19 cellular contexts compared by ENCODE assay signal in the genomic region with DNA sequence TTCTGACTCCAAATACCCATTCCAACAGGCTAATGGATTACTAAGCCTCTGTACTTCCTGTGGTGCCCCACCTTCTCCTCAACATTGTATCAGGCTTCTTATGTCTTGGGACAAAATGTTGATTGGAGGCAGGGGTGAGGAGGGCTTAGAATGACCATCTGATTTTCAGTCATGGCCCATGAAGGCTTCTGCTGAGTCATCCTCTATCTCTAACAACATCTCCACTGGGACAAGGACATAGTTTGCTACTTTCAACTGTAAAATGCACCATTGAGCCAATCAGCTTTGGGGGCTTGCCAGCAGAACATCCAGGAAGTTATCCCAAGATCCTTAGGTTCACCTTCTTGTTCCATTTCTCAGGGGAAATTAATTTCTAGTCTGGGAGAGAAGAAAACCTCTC. TPM values are rescaled to one million over a fixed set of nuclear protein-coding genes. Genes with fewer than 3 reads are reported as not detected.
"Had no signal": no experiment of that assay in that cellular context is flagged by ENCODE, and none has a peak within 500 bp of the region (broad histone marks: within the 10 kb centered on the region; RNA-seq: fewer than 3 reads in every experiment).

No MANE protein-coding gene starts in this region.

- H3K36me3 ChIP-seq: colonic mucosa, gastrocnemius medialis, heart right ventricle, spleen had no signal

- H3K9me3 ChIP-seq: colonic mucosa, gastrocnemius medialis, heart right ventricle, spleen had no signal

- ATAC-seq: activated CD4-positive, CD25-positive, alpha-beta regulatory T cell treated with anti-CD3 and anti-CD28 coated beads, Interleukin-2, amount 50 U/mL, for 24 hours; gastrocnemius medialis; heart right ventricle; sciatic nerve; stimulated activated naive CD8-positive, alpha-beta T cell treated with anti-CD3 and anti-CD28 coated beads, Interleukin-15, amount 100 ng/mL, for 72 hours had no signal

- DNase-seq: activated CD4-positive, alpha-beta T cell treated with anti-CD3 and anti-CD28 coated beads, Interleukin-2, amount 50 U/mL, for 1 hour; activated CD8-positive, alpha-beta memory T cell treated with anti-CD3 and anti-CD28 coated beads for 24 hours; activated gamma-delta T cell treated with Interleukin-2 at 50 U/mL for 16 hours; amygdala; central memory CD4-positive, alpha-beta T cell; colonic mucosa; gastrocnemius medialis; heart right ventricle; midbrain; spleen; stimulated activated naive CD8-positive, alpha-beta T cell treated with anti-CD3 and anti-CD28 coated beads, Interleukin-15, amount 100 ng/mL, for 72 hours had no signal

- H3K27me3 ChIP-seq: colonic mucosa, gastrocnemius medialis, spleen had no signal

- H3K4me3 ChIP-seq: colonic mucosa, gastrocnemius medialis, heart right ventricle, lung, spleen had no signal

- H3K4me1 ChIP-seq: colonic mucosa, gastrocnemius medialis, heart right ventricle, spleen had no signal

- H3K27ac ChIP-seq: colonic mucosa, gastrocnemius medialis, heart right ventricle, spleen had no signal

- FAIRE-seq: endothelial cell of umbilical vein had no signal

RNA-seq across cellular contexts. Expression of gene MAGEB17, which starts 29.5 kb away (rescaled TPM):
- total RNA-seq: colonic mucosa, endothelial cell of umbilical vein, gastrocnemius medialis, lung, myocyte, neural crest cell, osteocyte, pulmonary artery endothelial cell, sciatic nerve had no signal
- polyA plus RNA-seq: endothelial cell of umbilical vein had no signal
